ENCODE assay signal across 1 cellular context in the genomic region with DNA sequence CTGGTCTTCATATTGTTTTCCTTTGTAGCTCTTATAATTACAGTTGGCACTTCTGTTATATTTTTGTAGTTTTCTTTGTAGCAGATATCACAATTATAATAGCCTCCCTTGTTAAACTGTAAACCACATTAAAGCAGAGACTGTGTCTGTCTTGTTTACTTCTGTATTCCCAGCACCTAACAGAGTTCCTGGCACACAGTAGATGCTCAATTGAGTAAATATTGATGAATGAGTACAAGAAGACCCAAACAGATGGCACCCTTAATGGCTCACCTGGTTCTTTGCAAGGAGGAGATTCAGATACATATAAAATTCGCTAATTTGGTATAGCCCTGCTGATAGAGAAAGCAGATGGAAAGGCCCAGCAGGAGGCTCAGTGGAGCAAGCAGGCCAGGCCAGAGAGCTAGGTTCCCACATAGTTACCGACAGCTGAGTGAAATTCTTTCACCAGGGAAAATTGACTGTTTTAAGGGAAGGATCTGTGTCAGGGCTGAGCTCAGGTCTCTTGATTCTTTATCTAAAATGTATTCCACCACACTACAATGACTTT.
TF ChIP-seq lines count a peak whose summit lies in the region.

No MANE protein-coding gene starts in this region.

TF ChIP-seq in H1, 55 proteins besides CTCF, POLR2A, EP300 and RAD21:
- no peak for TF ChIP-seq NRF1 (IDR thresholded peaks at IDR 0.05; ENCODE audit: low read depth, low read length)
- TF ChIP-seq TAF1 (IDR thresholded peaks at IDR 0.05; ENCODE audit: low read depth, low read length) = no peak
- TF ChIP-seq BRCA1 (IDR thresholded peaks at IDR 0.05; ENCODE audit: low read depth, low read length) = no peak
- TF ChIP-seq NANOG (IDR thresholded peaks at IDR 0.05; ENCODE audit: insufficient read depth, low read depth, low read length, poor library complexity, severe bottlenecking) = no peak
